ENCODE assay signal across 13 cellular contexts in the genomic region with DNA sequence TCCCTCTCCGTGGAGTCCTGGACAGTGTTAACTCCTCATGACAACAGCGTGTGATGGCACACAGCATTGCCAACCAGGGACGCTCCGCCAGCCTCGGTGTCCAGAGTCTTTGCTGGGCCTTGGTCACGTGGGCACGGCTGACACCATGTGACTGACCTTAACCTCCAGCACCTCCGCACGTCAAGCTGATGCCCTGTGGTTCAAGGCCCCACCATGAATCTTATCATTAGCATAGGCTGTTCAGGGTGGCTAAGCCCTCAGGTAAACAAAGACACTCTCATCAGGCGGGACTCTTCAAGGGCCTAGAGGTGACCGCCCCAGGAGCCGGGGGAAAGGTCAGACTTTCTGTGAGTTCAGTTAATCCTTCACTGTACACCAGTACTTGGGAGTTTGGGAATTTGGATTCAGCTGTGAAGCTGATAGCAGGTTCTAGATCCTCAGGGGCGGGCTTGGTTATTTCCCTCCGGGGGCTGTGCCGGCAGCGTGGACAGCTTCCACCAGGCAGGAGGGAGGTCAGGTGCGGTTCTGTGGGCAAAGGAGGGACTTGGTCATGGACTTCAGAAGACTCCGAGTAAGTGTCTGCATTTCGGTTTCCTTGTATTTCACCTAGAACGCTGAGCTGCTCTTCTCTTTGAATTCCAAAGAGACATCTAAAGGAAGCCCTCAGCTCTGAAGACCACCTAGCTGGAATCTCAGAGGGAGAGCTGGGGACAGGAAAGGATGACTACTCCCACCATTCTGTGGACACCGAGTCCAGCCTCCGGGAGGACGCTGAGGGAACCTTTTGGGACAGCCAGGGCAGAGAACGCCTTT.
DNase-seq lines count a peak whose midpoint lies in the region; ATAC-seq and TF ChIP-seq lines count a peak whose summit lies in the region.
"Had no signal": no experiment of that assay in that cellular context is flagged by ENCODE, and none has a peak within 500 bp of the region (broad histone marks: within the 10 kb centered on the region; RNA-seq: fewer than 3 reads in every experiment).

No MANE protein-coding gene starts in this region.

- DNase-seq in Panc1 (ENCODE audit: low read depth, low spot score) (no peak), heart left ventricle (peak in 3 of 5 donors; percentile 30 to 68 (median 56)), psoas muscle (no peak), NOMO-1 treated with dmso at 0.1 percent for 144 hours (lab: John Stamatoyannopoulos, UW; ENCODE audit: unreplicated experiment) (no peak), foreskin keratinocyte (no peak), upper lobe of right lung (no peak)
- DNase-seq: activated naive CD8-positive, alpha-beta T cell treated with anti-CD3 and anti-CD28 coated beads for 36 hours; CD4-positive, alpha-beta memory T cell; cerebellar nuclear complex; posterior cingulate gyrus had no signal

- intact Hi-C loops in Panc1 (cut with micrococcal nuclease; ENCODE audit: unreplicated experiment) = no loop called here
- intact Hi-C loops in heart left ventricle (cut with DNase I) = loop anchor here in 3 of 10 donors (10.0 kb wide), 3 partner anchors 87 to 307 kb away; a partner anchor contains a TSS
- intact Hi-C loops in psoas muscle (cut with DNase I) = no loop called here
- intact Hi-C loops in upper lobe of right lung (cut with DNase I) = no loop called here

- no peaks in the 10 kb centered on the region for H3K79me2 ChIP-seq in DOHH2 (ENCODE audit: control insufficient read depth, low read length)

- H3K9me2 ChIP-seq in DOHH2 (replicated peaks; ENCODE audit: control insufficient read depth, low read length) = no peaks in the 10 kb centered on the region

- peaks cover 99% of the 10 kb centered on the region for H3K4me1 ChIP-seq in DOHH2 (ENCODE audit: control insufficient read depth, low read length)
- H3K4me1 ChIP-seq in Panc1 (ENCODE audit: control insufficient read depth, insufficient read depth, low read length) = peaks cover 51% of the 10 kb centered on the region
- H3K4me1 ChIP-seq in heart left ventricle = peaks cover 9 to 83% (median 49%) of the 10 kb centered on the region in 12 donors
- peaks cover 90% of the 10 kb centered on the region for H3K4me1 ChIP-seq in psoas muscle
- no peaks in the 10 kb centered on the region for H3K4me1 ChIP-seq in foreskin keratinocyte
- H3K4me1 ChIP-seq in upper lobe of right lung = peaks cover 31% of the 10 kb centered on the region

- POLR2A ChIA-PET in Panc1 (lab: Charles Lee) = interaction anchor here (0.6 kb wide), 1 partner anchor 585 kb away, joined by 3 read pairs; no protein-coding TSS in a partner anchor

- BruUV-seq in Panc1 (replicated peaks; lab: Mats Ljungman, UMichigan) = no TSS peak

- H3F3A ChIP-seq in DOHH2 (ENCODE audit: control insufficient read depth, insufficient read depth) = peaks cover 25% of the 10 kb centered on the region

- no peaks in the 10 kb centered on the region for H3K9me3 ChIP-seq in DOHH2 (ENCODE audit: control insufficient read depth, insufficient read depth, low read length)
- no peaks in the 10 kb centered on the region for H3K9me3 ChIP-seq in Panc1 (ENCODE audit: control insufficient read depth, insufficient read depth, low read depth, low read length)
- H3K9me3 ChIP-seq in heart left ventricle = no peaks in the 10 kb centered on the region
- H3K9me3 ChIP-seq in psoas muscle = no peaks in the 10 kb centered on the region
- H3K9me3 ChIP-seq in upper lobe of right lung = no peaks in the 10 kb centered on the region
- H3K9me3 ChIP-seq: gastroesophageal sphincter, suprapubic skin had no signal

- H3K27ac ChIP-seq in DOHH2 (ENCODE audit: low read depth, low read length) (peak overlapping the region; percentile 98), Panc1 (ENCODE audit: low read length) (peak overlapping the region; percentile 78), heart left ventricle (peak overlapping the region in 5 of 12 donors; percentile 2 to 83 (median 46)), psoas muscle (peak overlapping the region; percentile 77), foreskin keratinocyte (no peak overlapping the region), upper lobe of right lung (no peak overlapping the region)
- H3K27ac ChIP-seq: suprapubic skin had no signal

- CTCF ChIA-PET in Panc1 (lab: Charles Lee) = interaction anchor here (0.6 to 1.6 kb wide), 2 partner anchors 23 to 29 kb away, joined by 8 to 11 read pairs; no protein-coding TSS in a partner anchor

- H3K4me2 ChIP-seq in DOHH2 (ENCODE audit: low read length) = peak overlapping the region; percentile 100

- H3K36me3 ChIP-seq in DOHH2 (ENCODE audit: control insufficient read depth, low read length) = no peaks in the 10 kb centered on the region
- H3K36me3 ChIP-seq in Panc1 (ENCODE audit: control insufficient read depth, insufficient read depth, low read length) = no peaks in the 10 kb centered on the region
- no peaks in the 10 kb centered on the region for H3K36me3 ChIP-seq in heart left ventricle
- no peaks in the 10 kb centered on the region for H3K36me3 ChIP-seq in psoas muscle (ENCODE audit: insufficient read depth in 1 of 2, low read depth in 1 of 2)
- H3K36me3 ChIP-seq in upper lobe of right lung = no peaks in the 10 kb centered on the region
- H3K36me3 ChIP-seq: gastroesophageal sphincter, suprapubic skin had no signal

- TF ChIP-seq POLR2A in heart left ventricle (IDR thresholded peaks at IDR 0.05) = no peak

- H3K4me3 ChIP-seq in DOHH2 (ENCODE audit: low read length) (no peak overlapping the region), Panc1 (ENCODE audit: low read depth in 2 of 2, low read length in 2 of 2) (no peak overlapping the region), heart left ventricle (no peak overlapping the region), psoas muscle (no peak overlapping the region), upper lobe of right lung (no peak overlapping the region)
- H3K4me3 ChIP-seq: gastroesophageal sphincter, suprapubic skin had no signal

- WGBS in heart left ventricle, 4 donors = 52 to 78% (median 71%) methylated on average over 17 to 24 of the region's 24 CpGs
- WGBS in psoas muscle, 3 donors = 79 to 85% (median 83%) methylated on average over 21 to 24 of the region's 24 CpGs

- no peaks in the 10 kb centered on the region for H4K20me1 ChIP-seq in DOHH2 (ENCODE audit: control insufficient read depth, insufficient read depth, low read depth, low read length)

- H3K27me3 ChIP-seq in DOHH2 (ENCODE audit: control insufficient read depth, low read length) (peaks cover 3% of the 10 kb centered on the region; the same call in 1 of the 2 replicates), Panc1 (ENCODE audit: control insufficient read depth, insufficient read depth, low read length) (no peaks in the 10 kb centered on the region), heart left ventricle (no peaks in the 10 kb centered on the region), psoas muscle (ENCODE audit: insufficient read depth in 3 of 3, low read length in 2 of 3) (no peaks in the 10 kb centered on the region), foreskin keratinocyte (peaks cover 5% of the 10 kb centered on the region), upper lobe of right lung (no peaks in the 10 kb centered on the region)
- H3K27me3 ChIP-seq: gastroesophageal sphincter, suprapubic skin had no signal

- no peak for ATAC-seq in Panc1
- peak; percentile 47 to 70 (median 57) for ATAC-seq in heart left ventricle
- peak in 3 of 4 donors; percentile 2 to 25 (median 4) for ATAC-seq in psoas muscle
- ATAC-seq in foreskin keratinocyte = no peak
- no peak for ATAC-seq in upper lobe of right lung
- ATAC-seq: gastroesophageal sphincter had no signal

- in situ Hi-C loops in Panc1 (cut with HindIII; ENCODE audit: low pct_unique_long_range_greater_than_20kb, low sequenced_read_pairs) = no loop called here

- TF ChIP-seq CTCF in DOHH2 (IDR thresholded peaks at IDR 0.05; ENCODE audit: low read depth, low read length, poor library complexity, severe bottlenecking) (no peak), Panc1 (IDR thresholded peaks at IDR 0.05) (no peak), heart left ventricle (IDR thresholded peaks at IDR 0.05) (no peak), psoas muscle (IDR thresholded peaks at IDR 0.05) (no peak), foreskin keratinocyte (conservative IDR thresholded peaks at IDR 0.05) (no peak), upper lobe of right lung (IDR thresholded peaks at IDR 0.05) (no peak)

Comparison
In these comparisons a context has a peak if more than half of its experiments do, and no peak if none do; other contexts are left out.
1. H3K27ac ChIP-seq: peak in DOHH2 (single experiment), Panc1 (single experiment) and psoas muscle (single experiment); none in foreskin keratinocyte (single experiment) and upper lobe of right lung (single experiment).
2. ATAC-seq: peak in heart left ventricle (4 of 4) and psoas muscle (3 of 4); none in Panc1 (single experiment), foreskin keratinocyte (single experiment) and upper lobe of right lung (single experiment).
3. DNase-seq: peak in heart left ventricle (3 of 5); none in Panc1 (single experiment), psoas muscle (0 of 2), NOMO-1 treated with dmso at 0.1 percent for 144 hours (single experiment), foreskin keratinocyte (0 of 2) and upper lobe of right lung (single experiment).